9 cellular contexts compared by ENCODE assay signal in the genomic region with DNA sequence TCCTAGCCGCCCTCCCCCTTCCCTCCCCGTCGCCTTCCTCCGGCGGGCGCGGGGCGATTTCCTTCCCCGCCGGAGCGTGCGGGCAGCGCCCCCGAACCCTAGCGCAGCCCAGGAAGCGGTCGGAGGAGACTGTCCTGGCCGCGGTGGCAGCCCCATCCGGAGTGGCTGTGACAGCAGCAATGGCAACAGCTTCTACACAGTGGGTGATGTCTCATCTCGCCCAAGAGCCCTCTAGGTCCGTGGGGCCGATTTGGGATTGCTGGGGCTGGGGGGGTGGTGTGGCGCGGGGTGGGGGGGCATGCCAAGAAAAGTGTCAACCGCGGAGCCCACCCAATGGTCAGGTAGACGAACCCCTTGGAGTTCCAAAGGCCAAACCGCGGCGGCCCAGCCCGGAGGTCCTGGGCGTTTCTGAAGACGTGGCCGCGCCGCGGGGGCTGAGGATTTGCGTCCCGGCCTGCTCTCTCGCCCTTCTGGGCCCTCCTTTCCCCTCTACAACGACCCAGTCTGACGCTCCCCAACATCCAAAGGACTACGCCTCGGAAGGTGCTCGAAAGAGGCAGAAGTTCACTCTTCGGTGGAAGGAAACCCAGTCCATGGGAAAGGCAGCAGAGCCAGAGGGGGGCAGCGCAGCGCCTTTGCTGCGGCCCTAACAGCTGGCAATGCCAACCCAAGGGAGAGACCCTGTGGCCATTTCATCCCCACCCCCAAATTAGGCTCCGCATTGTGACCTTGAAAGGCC. TPM values are rescaled to one million over a fixed set of nuclear protein-coding genes. Genes with fewer than 3 reads are reported as not detected.
DNase-seq lines count a peak whose midpoint lies in the region; ATAC-seq, FAIRE-seq and TF ChIP-seq lines count a peak whose summit lies in the region.
"Had no signal": no experiment of that assay in that cellular context is flagged by ENCODE, and none has a peak within 500 bp of the region (broad histone marks: within the 10 kb centered on the region; RNA-seq: fewer than 3 reads in every experiment).

No MANE protein-coding gene starts in this region.

- H3K9me3 ChIP-seq in mesodermal cell (ENCODE audit: control insufficient read depth, low read length) (no peaks in the 10 kb centered on the region), aorta (ENCODE audit: control insufficient read depth, low read length) (no peaks in the 10 kb centered on the region)

- H3K36me3 Mint-ChIP-seq in chondrocyte (ENCODE audit: low read depth) = no peaks in the 10 kb centered on the region

- H3K4me3 ChIP-seq in mesodermal cell (ENCODE audit: extremely low read depth, insufficient read depth, low read length, poor library complexity, severe bottlenecking) = peak overlapping the region; percentile 77
- peak overlapping the region; percentile 68 to 90 for H3K4me3 ChIP-seq in aorta (ENCODE audit: low read length in 2 of 2)
- H3K4me3 ChIP-seq: K562 had no signal

- H3K4me3 Mint-ChIP-seq in stimulated activated naive CD8-positive, alpha-beta T cell treated with anti-CD3 and anti-CD28 coated beads, Interleukin-15, amount 100 ng/mL, for 72 hours = peak overlapping the region; percentile 21 to 42
- peak overlapping the region; percentile 77 for H3K4me3 Mint-ChIP-seq in chondrocyte (ENCODE audit: unreplicated experiment)

- peaks cover 6% of the 10 kb centered on the region for H3K4me1 Mint-ChIP-seq in stimulated activated naive CD8-positive, alpha-beta T cell treated with anti-CD3 and anti-CD28 coated beads, Interleukin-15, amount 100 ng/mL, for 72 hours
- H3K4me1 Mint-ChIP-seq in chondrocyte (ENCODE audit: low read depth) = peaks cover 54% of the 10 kb centered on the region

- FAIRE-seq in urothelium cell line (lab: Jason Lieb, UNC) = no peak
- FAIRE-seq: K562 had no signal

- WGBS in mesodermal cell (ENCODE audit: insufficient coverage in 2 of 2), 2 experiments = 0 to 3% methylated on average over 21 to 31 of the region's 51 CpGs
- 4% methylated on average over 46 to 51 of the region's 51 CpGs for WGBS in aorta, 2 donors

- intact Hi-C loops in aorta (cut with DNase I) = loop anchor here (10.0 kb wide), 3 partner anchors 143 to 533 kb away; no protein-coding TSS in a partner anchor

- H3K27me3 ChIP-seq in aorta (ENCODE audit: control insufficient read depth in 1 of 2, insufficient read depth in 2 of 2, low read length in 1 of 2) = no peaks in the 10 kb centered on the region

- H3K4me1 ChIP-seq in mesodermal cell (ENCODE audit: control insufficient read depth, insufficient read depth, low read length, poor library complexity, severe bottlenecking) (peaks cover 6% of the 10 kb centered on the region), aorta (ENCODE audit: control insufficient read depth in 1 of 2, insufficient read depth in 2 of 2, low read length in 2 of 2) (no peaks in the 10 kb centered on the region)

- no peaks in the 10 kb centered on the region for H3K36me3 ChIP-seq in mesodermal cell (ENCODE audit: control insufficient read depth, insufficient read depth, low read length)
- no peaks in the 10 kb centered on the region for H3K36me3 ChIP-seq in aorta (ENCODE audit: control insufficient read depth in 1 of 2, insufficient read depth in 2 of 2, low read length in 1 of 2)

- DNase-seq in stimulated activated naive CD8-positive, alpha-beta T cell treated with anti-CD3 and anti-CD28 coated beads, Interleukin-15, amount 100 ng/mL, for 72 hours = no peak
- DNase-seq in stimulated activated naive CD8-positive, alpha-beta T cell treated with anti-CD3 and anti-CD28 coated beads, Interleukin-15, Interleukin-2, amounts not matched to agents 100 U/mL and 50 U/mL, for 24 hours = no peak
- DNase-seq in chondrocyte (ENCODE audit: low spot score) (no peak), aorta (peak; percentile 44 to 76), kidney tubule cell (ENCODE audit: low spot score) (no peak), urothelium cell line (ENCODE audit: low spot score) (no peak), iPS-NIHi7 (ENCODE audit: extremely low spot score) (no peak)

- ATAC-seq in stimulated activated naive CD8-positive, alpha-beta T cell treated with anti-CD3 and anti-CD28 coated beads, Interleukin-15, amount 100 ng/mL, for 72 hours = peak; percentile 56
- ATAC-seq in stimulated activated naive CD8-positive, alpha-beta T cell treated with anti-CD3 and anti-CD28 coated beads, Interleukin-15, Interleukin-2, amounts not matched to agents 100 U/mL and 50 U/mL, for 24 hours = no peak
- ATAC-seq in aorta (ENCODE audit: low FRiP score) = peak; percentile 69

- H3K27ac ChIP-seq in mesodermal cell (ENCODE audit: low read depth, low read length, severe bottlenecking) (no peak overlapping the region), aorta (ENCODE audit: low read depth in 1 of 2, low read length in 2 of 2) (peak overlapping the region in 1 of 2 donors; percentile 43)

- no peaks in the 10 kb centered on the region for H3K9me3 Mint-ChIP-seq in stimulated activated naive CD8-positive, alpha-beta T cell treated with anti-CD3 and anti-CD28 coated beads, Interleukin-15, amount 100 ng/mL, for 72 hours
- H3K9me3 Mint-ChIP-seq in chondrocyte (ENCODE audit: low read depth) = no peaks in the 10 kb centered on the region

- peaks cover 69% of the 10 kb centered on the region for H3K27me3 Mint-ChIP-seq in stimulated activated naive CD8-positive, alpha-beta T cell treated with anti-CD3 and anti-CD28 coated beads, Interleukin-15, amount 100 ng/mL, for 72 hours
- H3K27me3 Mint-ChIP-seq in chondrocyte (ENCODE audit: low read depth) = no peaks in the 10 kb centered on the region

- H3K27ac Mint-ChIP-seq in stimulated activated naive CD8-positive, alpha-beta T cell treated with anti-CD3 and anti-CD28 coated beads, Interleukin-15, amount 100 ng/mL, for 72 hours = no peak overlapping the region
- peak overlapping the region; percentile 87 for H3K27ac Mint-ChIP-seq in chondrocyte (ENCODE audit: unreplicated experiment)

- peak; percentile 72 for TF ChIP-seq CTCF in chondrocyte (IDR thresholded peaks at IDR 0.05)

RNA-seq across cellular contexts. Expression of gene TWIST1, which starts 0.6 kb away (rescaled TPM):
- total RNA-seq in chondrocyte (26.5 to 31.8 TPM (median 26.9 TPM) in 3 replicates), aorta (10 to 100 TPM in 1 of 2 donors, 1 to 10 TPM in 1; 8.5 to 12.3 TPM)
- polyA plus RNA-seq in mesodermal cell (2013, experiment 1 of 2) = 19.1 TPM
- 17.5 TPM for polyA plus RNA-seq in mesodermal cell (2013, experiment 2 of 2)
- polyA plus RNA-seq in aorta = 10 to 100 TPM; 11.9 to 44.6 TPM

RNA-seq across cellular contexts. Expression of gene FERD3L, which starts 27.2 kb away (rescaled TPM):
- not detected in 3 replicates for total RNA-seq in chondrocyte
- not detected for polyA plus RNA-seq in mesodermal cell (2013, experiment 1 of 2)
- not detected for polyA plus RNA-seq in mesodermal cell (2013, experiment 2 of 2)
- not detected for total RNA-seq in aorta
- polyA plus RNA-seq in aorta = not detected
- total RNA-seq: K562 had no signal
- polyA plus RNA-seq: K562 had no signal

Comparison
In these comparisons a context has a peak if more than half of its experiments do, and no peak if none do; other contexts are left out.
1. DNase-seq: peak in aorta (2 of 2); none in stimulated activated naive CD8-positive, alpha-beta T cell treated with anti-CD3 and anti-CD28 coated beads, Interleukin-15, amount 100 ng/mL, for 72 hours (0 of 2), stimulated activated naive CD8-positive, alpha-beta T cell treated with anti-CD3 and anti-CD28 coated beads, Interleukin-15, Interleukin-2, amounts not matched to agents 100 U/mL and 50 U/mL, for 24 hours (single experiment), chondrocyte (single experiment), kidney tubule cell (single experiment), urothelium cell line (single experiment) and iPS-NIHi7 (single experiment).